Comparison of ENCODE assay signal across 17 cellular contexts in the genomic region with DNA sequence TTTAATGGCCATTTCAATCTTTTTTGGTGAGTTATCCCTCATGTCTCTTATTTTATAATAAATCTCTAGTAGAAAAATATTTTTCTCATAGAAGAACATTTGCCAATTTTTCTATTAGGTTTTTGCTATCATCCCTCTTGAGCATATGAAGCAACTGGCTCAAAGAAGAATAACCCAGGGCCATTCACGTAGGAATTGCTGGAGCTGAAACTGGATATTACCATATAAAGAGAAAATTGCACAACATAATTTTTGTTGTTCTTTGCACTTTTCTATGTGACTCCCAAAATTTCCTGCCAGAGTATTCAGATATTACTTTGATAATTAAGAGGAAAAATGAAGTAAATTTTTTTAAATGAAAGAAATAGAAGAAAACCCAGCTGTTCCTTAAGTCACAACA. TPM values are rescaled to one million over a fixed set of nuclear protein-coding genes. Genes with fewer than 3 reads are reported as not detected.
DNase-seq lines count a peak whose midpoint lies in the region; ATAC-seq and TF ChIP-seq lines count a peak whose summit lies in the region.
"Had no signal": no experiment of that assay in that cellular context is flagged by ENCODE, and none has a peak within 500 bp of the region (broad histone marks: within the 10 kb centered on the region; RNA-seq: fewer than 3 reads in every experiment).

No MANE protein-coding gene starts in this region.

- DNase-seq in DMS79 treated with DMSO at 0.1 percent for 48 hours (lab: John Stamatoyannopoulos, UW) (peak; percentile 78), DMS79 (lab: John Stamatoyannopoulos, UW) (no peak), hepatocyte (ENCODE audit: low spot score) (no peak), smooth muscle cell (lab: John Stamatoyannopoulos, UW; ENCODE audit: unreplicated experiment) (no peak), GM10266 (ENCODE audit: extremely low spot score) (no peak)
- DNase-seq: AML-193, MM.1S, NCI-H187, NCI-H446 treated with DMSO at 0.1 percent for 48 hours, SHP77, SK-N-SH had no signal

- H2AFZ ChIP-seq in hepatocyte = no peak overlapping the region
- H2AFZ ChIP-seq in smooth muscle cell (ENCODE audit: low read depth) = no peak overlapping the region

- H3K4me3 ChIP-seq in gastroesophageal sphincter (no peak overlapping the region), hepatocyte (no peak overlapping the region), smooth muscle cell (no peak overlapping the region)

- H3K9me2 ChIP-seq in hepatocyte (replicated peaks; ENCODE audit: insufficient read depth) = no peaks in the 10 kb centered on the region
- H3K9me2 ChIP-seq: SK-N-SH had no signal

- H3K27ac ChIP-seq in gastroesophageal sphincter (peak overlapping the region in 2 of 4 donors; percentile 17 to 24), hepatocyte (peak overlapping the region; percentile 12), smooth muscle cell (ENCODE audit: low read depth) (no peak overlapping the region)
- H3K27ac ChIP-seq: 22Rv1, C4-2B had no signal

- H3K4me1 ChIP-seq in gastroesophageal sphincter = no peaks in the 10 kb centered on the region
- H3K4me1 ChIP-seq in hepatocyte (ENCODE audit: insufficient read depth) = peaks cover 10% of the 10 kb centered on the region
- peaks cover 12% of the 10 kb centered on the region for H3K4me1 ChIP-seq in smooth muscle cell (ENCODE audit: low read depth)

- H3K36me3 ChIP-seq in gastroesophageal sphincter (no peaks in the 10 kb centered on the region), hepatocyte (replicated peaks; ENCODE audit: insufficient read depth, low read depth) (no peaks in the 10 kb centered on the region), smooth muscle cell (ENCODE audit: low read depth) (no peaks in the 10 kb centered on the region)

- TF ChIP-seq EP300 in gastroesophageal sphincter (IDR thresholded peaks at IDR 0.05) = no peak

- peaks cover 0 to 5% (median 0%) of the 10 kb centered on the region in 3 donors for H3K9me3 ChIP-seq in gastroesophageal sphincter
- no peaks in the 10 kb centered on the region for H3K9me3 ChIP-seq in hepatocyte (ENCODE audit: low read depth)
- no peaks in the 10 kb centered on the region for H3K9me3 ChIP-seq in smooth muscle cell (replicated peaks; ENCODE audit: low read depth)
- H3K9me3 ChIP-seq: SK-N-SH had no signal

- no peaks in the 10 kb centered on the region for H4K20me1 ChIP-seq in hepatocyte (ENCODE audit: insufficient read depth, poor library complexity, severe bottlenecking)
- no peaks in the 10 kb centered on the region for H4K20me1 ChIP-seq in smooth muscle cell (ENCODE audit: low read depth)

- no peak overlapping the region for H3K9ac ChIP-seq in smooth muscle cell (ENCODE audit: low read depth)
- H3K9ac ChIP-seq: SK-N-SH had no signal

- TF ChIP-seq CTCF in gastroesophageal sphincter (IDR thresholded peaks at IDR 0.05) (no peak), hepatocyte (IDR thresholded peaks at IDR 0.05; ENCODE audit: poor library complexity) (no peak), smooth muscle cell (IDR thresholded peaks at IDR 0.05; ENCODE audit: borderline replicate concordance, insufficient read depth, poor library complexity, severe bottlenecking) (no peak), GM10266 (IDR thresholded peaks at IDR 0.05; ENCODE audit: control insufficient read depth, insufficient read depth, low read depth, missing control alignments) (no peak)

- no peak for TF ChIP-seq POLR2A in gastroesophageal sphincter (IDR thresholded peaks at IDR 0.05)

- H3K4me2 ChIP-seq in hepatocyte (peak overlapping the region; percentile 53), smooth muscle cell (peak overlapping the region; percentile 18)
- H3K4me2 ChIP-seq: SK-N-SH had no signal

- 0 to 15% methylated on average over 1 of the region's 1 CpG for WGBS in gastroesophageal sphincter (ENCODE audit: low coverage in 1 of 2), 2 donors
- WGBS in hepatocyte (ENCODE audit: low lambda C conversion rate, missing lambda C conversion rate) = 0% methylated on average over 1 of the region's 1 CpG
- WGBS in smooth muscle cell (ENCODE audit: low lambda C conversion rate) = 2% methylated on average over 1 of the region's 1 CpG

- peak; percentile 50 for ATAC-seq in gastroesophageal sphincter
- ATAC-seq in HG02610 (IDR thresholded peaks at IDR 0.05; ENCODE audit: unreplicated experiment) = no peak
- no peak for ATAC-seq in HG02763 (IDR thresholded peaks at IDR 0.05; ENCODE audit: unreplicated experiment)

- peaks cover 6% of the 10 kb centered on the region for H3F3A ChIP-seq in smooth muscle cell (ENCODE audit: low read depth)

- H3K79me2 ChIP-seq in hepatocyte = no peaks in the 10 kb centered on the region
- peaks cover 7% of the 10 kb centered on the region for H3K79me2 ChIP-seq in smooth muscle cell (ENCODE audit: low read depth)

- H3K27me3 ChIP-seq in gastroesophageal sphincter (no peaks in the 10 kb centered on the region), hepatocyte (no peaks in the 10 kb centered on the region), smooth muscle cell (ENCODE audit: low read depth) (no peaks in the 10 kb centered on the region)

RNA-seq across cellular contexts. Expression of gene FREM1, which starts 31.3 kb away (rescaled TPM):
- total RNA-seq in gastroesophageal sphincter (1 to 10 TPM in 3 of 4 donors, under 1 TPM in 1; 0.59 to 4.8 (median 2.7) TPM), hepatocyte (27.7 and 36.1 TPM in 2 replicates), smooth muscle cell (18.0 and 28.9 TPM in 2 replicates)
- polyA plus RNA-seq in hepatocyte (9.7 and 12.0 TPM in 2 replicates), smooth muscle cell (11.5 and 18.0 TPM in 2 replicates)
- total RNA-seq: OCI-LY7 had no signal
